Comparison of ENCODE assay signal across 1 cellular context in genomic region chr14:23405516-23406025, GRCh38.
TF ChIP-seq lines count a peak whose summit lies in the region.

No MANE protein-coding gene starts in this region.

TF ChIP-seq in HepG2, 621 proteins besides CTCF, POLR2A, EP300 and RAD21:
- TF ChIP-seq ZNF781 (CRISPR knock-in tag; IDR thresholded peaks at IDR 0.05; ENCODE audit: borderline replicate concordance, not compliant biosample characterization) (no peak), ARID4A (CRISPR knock-in tag; IDR thresholded peaks at IDR 0.05; ENCODE audit: borderline replicate concordance) (no peak), NR0B2 (CRISPR knock-in tag; IDR thresholded peaks at IDR 0.05) (0 out of 2 replicates have a peak, but pooled peaks have one; percentile 31)
